In genomic region chr22:39947488-39948216, GRCh38 we compare ENCODE assay signal across 12 cellular contexts. TPM values are rescaled to one million over a fixed set of nuclear protein-coding genes. Genes with fewer than 3 reads are reported as not detected.
DNase-seq lines count a peak whose midpoint lies in the region; ATAC-seq and TF ChIP-seq lines count a peak whose summit lies in the region.
"Had no signal": no experiment of that assay in that cellular context is flagged by ENCODE, and none has a peak within 500 bp of the region (broad histone marks: within the 10 kb centered on the region; RNA-seq: fewer than 3 reads in every experiment).

No MANE protein-coding gene starts in this region.

- H2AK5ac ChIP-seq in neuronal stem cell (ENCODE audit: low read depth, low read length) = no peak overlapping the region

- no peak overlapping the region for H3K9ac ChIP-seq in neuronal stem cell (ENCODE audit: low read depth, low read length, poor library complexity)

- no peak overlapping the region for H4K91ac ChIP-seq in neuronal stem cell (ENCODE audit: low read depth, low read length, poor library complexity)

- peak overlapping the region; percentile 89 for H3K27ac Mint-ChIP-seq in activated CD4-positive, alpha-beta T cell treated with anti-CD3 and anti-CD28 coated beads for 36 hours
- H3K27ac Mint-ChIP-seq in activated naive CD8-positive, alpha-beta T cell treated with anti-CD3 and anti-CD28 coated beads for 36 hours = peak overlapping the region; percentile 95
- H3K27ac Mint-ChIP-seq: T-helper 1 cell treated with Interleukin-12 subunit alpha and Interleukin-12 subunit beta and Interleukin-4 antibody, amounts not matched to agents 30 μg/mL and 1 μg/mL, for 36 hours had no signal

- no peak overlapping the region for H3K4ac ChIP-seq in neuronal stem cell (ENCODE audit: low read length)

- H3K14ac ChIP-seq in neuronal stem cell (ENCODE audit: low read length) = no peak overlapping the region

- peaks cover 98% of the 10 kb centered on the region for H3K4me1 Mint-ChIP-seq in activated CD4-positive, alpha-beta T cell treated with anti-CD3 and anti-CD28 coated beads for 36 hours
- H3K4me1 Mint-ChIP-seq in activated naive CD8-positive, alpha-beta T cell treated with anti-CD3 and anti-CD28 coated beads for 36 hours = peaks cover 99% of the 10 kb centered on the region

- CTCF ChIA-PET in activated CD4-positive, alpha-beta T cell treated with anti-CD3 and anti-CD28 coated beads for 36 hours (lab: Charles Lee) = interaction anchor here (0.7 to 1.4 kb wide), 3 partner anchors 11 to 57 kb away, joined by 4 to 7 read pairs (median 5); no protein-coding TSS in a partner anchor

- TF ChIP-seq CTCF in WERI-Rb-1 (IDR thresholded peaks at IDR 0.05; ENCODE audit: low read depth, low read length) = no peak

- H3K79me1 ChIP-seq in neuronal stem cell (ENCODE audit: low read depth, low read length) = no peaks in the 10 kb centered on the region

- H3K36me3 Mint-ChIP-seq in activated CD4-positive, alpha-beta T cell treated with anti-CD3 and anti-CD28 coated beads for 36 hours (ENCODE audit: low read depth) = peaks cover 24% of the 10 kb centered on the region
- peaks cover 61% of the 10 kb centered on the region for H3K36me3 Mint-ChIP-seq in activated naive CD8-positive, alpha-beta T cell treated with anti-CD3 and anti-CD28 coated beads for 36 hours

- H3K27ac ChIP-seq in neuronal stem cell (replicated peaks; ENCODE audit: low read length) (no peak overlapping the region), WERI-Rb-1 (no peak overlapping the region)

- no CpG with 5 or more reads among the region's 5 CpGs for WGBS in neuronal stem cell (ENCODE audit: extremely low coverage in 2 of 2, insufficient read length in 2 of 2, insufficient replicate concordance in 1 of 2), 2 donors

- H2BK15ac ChIP-seq in neuronal stem cell (ENCODE audit: low read length) = no peak overlapping the region

- no peak overlapping the region for H2BK12ac ChIP-seq in neuronal stem cell (ENCODE audit: low read length)

- H2AFZ ChIP-seq in neuronal stem cell (ENCODE audit: low read length) = no peak overlapping the region

- no peaks in the 10 kb centered on the region for H3K9me3 ChIP-seq in neuronal stem cell (replicated peaks in 1 of 2; ENCODE audit: control insufficient read depth in 2 of 2, insufficient read depth in 1 of 2, low read depth in 1 of 2, low read length in 2 of 2)
- H3K9me3 ChIP-seq in WERI-Rb-1 (ENCODE audit: severe bottlenecking) = no peaks in the 10 kb centered on the region

- DNase-seq in activated CD4-positive, alpha-beta T cell treated with anti-CD3 and anti-CD28 coated beads for 36 hours = no peak
- no peak for DNase-seq in activated CD4-positive, alpha-beta T cell treated with anti-CD3 and anti-CD28 coated beads, Interleukin-2, amount 50 U/mL, for 1 hour
- DNase-seq in NCI-H1092 treated with DMSO at 0.1 percent for 48 hours (lab: John Stamatoyannopoulos, UW) (peak; percentile 87), neuronal stem cell (ENCODE audit: low spot score) (no peak), WERI-Rb-1 (no peak)
- DNase-seq in activated naive CD8-positive, alpha-beta T cell treated with anti-CD3 and anti-CD28 coated beads for 36 hours = no peak
- DNase-seq: EL, NCI-H1105 treated with DMSO at 0.1 percent for 48 hours had no signal

- H3K18ac ChIP-seq in neuronal stem cell (ENCODE audit: low read length) = peak overlapping the region; percentile 2

- peak overlapping the region; percentile 50 for H3K4me3 Mint-ChIP-seq in activated CD4-positive, alpha-beta T cell treated with anti-CD3 and anti-CD28 coated beads for 36 hours
- H3K4me3 Mint-ChIP-seq in activated naive CD8-positive, alpha-beta T cell treated with anti-CD3 and anti-CD28 coated beads for 36 hours = peak overlapping the region; percentile 64
- H3K4me3 Mint-ChIP-seq: T-helper 1 cell treated with Interleukin-12 subunit alpha and Interleukin-12 subunit beta and Interleukin-4 antibody, amounts not matched to agents 30 μg/mL and 1 μg/mL, for 36 hours had no signal

- H2BK5ac ChIP-seq in neuronal stem cell (ENCODE audit: low read length) = no peak overlapping the region

- no peak overlapping the region for H3K23ac ChIP-seq in neuronal stem cell (ENCODE audit: low read depth, low read length, poor library complexity)

- no peak overlapping the region for H4K8ac ChIP-seq in neuronal stem cell (ENCODE audit: low read depth, low read length)

- no peak overlapping the region for H3K4me2 ChIP-seq in neuronal stem cell (ENCODE audit: insufficient read depth, low read length, poor library complexity, severe bottlenecking)

- H3K36me3 ChIP-seq in neuronal stem cell (replicated peaks in 1 of 2; ENCODE audit: control insufficient read depth in 2 of 2, insufficient read depth in 2 of 2, low read length in 2 of 2) (no peaks in the 10 kb centered on the region), WERI-Rb-1 (no peaks in the 10 kb centered on the region)

- peaks cover 0 to 9% of the 10 kb centered on the region in 2 donors for H3K4me1 ChIP-seq in neuronal stem cell (ENCODE audit: control insufficient read depth in 2 of 2, insufficient read depth in 1 of 2, low read depth in 1 of 2, low read length in 2 of 2)

- no peak for ATAC-seq in activated CD4-positive, alpha-beta T cell treated with anti-CD3 and anti-CD28 coated beads for 36 hours
- ATAC-seq in GM18517 (IDR thresholded peaks at IDR 0.05; ENCODE audit: unreplicated experiment) (no peak), GM19455 (IDR thresholded peaks at IDR 0.05; ENCODE audit: unreplicated experiment) (no peak)

- H3K9me3 Mint-ChIP-seq in activated CD4-positive, alpha-beta T cell treated with anti-CD3 and anti-CD28 coated beads for 36 hours (ENCODE audit: low read depth) = no peaks in the 10 kb centered on the region
- H3K9me3 Mint-ChIP-seq in activated naive CD8-positive, alpha-beta T cell treated with anti-CD3 and anti-CD28 coated beads for 36 hours = no peaks in the 10 kb centered on the region
- H3K9me3 Mint-ChIP-seq: T-helper 1 cell treated with Interleukin-12 subunit alpha and Interleukin-12 subunit beta and Interleukin-4 antibody, amounts not matched to agents 30 μg/mL and 1 μg/mL, for 36 hours had no signal

- no peaks in the 10 kb centered on the region for H3K27me3 Mint-ChIP-seq in activated CD4-positive, alpha-beta T cell treated with anti-CD3 and anti-CD28 coated beads for 36 hours
- no peaks in the 10 kb centered on the region for H3K27me3 Mint-ChIP-seq in activated naive CD8-positive, alpha-beta T cell treated with anti-CD3 and anti-CD28 coated beads for 36 hours

- H3K27me3 ChIP-seq in neuronal stem cell (ENCODE audit: control insufficient read depth in 3 of 3, insufficient read depth in 3 of 3, low read depth in 1 of 3, low read length in 3 of 3) (peaks cover 0 to 9% (median 0%) of the 10 kb centered on the region in 3 experiments), WERI-Rb-1 (ENCODE audit: insufficient read depth, low read depth, severe bottlenecking) (no peaks in the 10 kb centered on the region)

- H2BK120ac ChIP-seq in neuronal stem cell (ENCODE audit: low read depth, low read length) = no peak overlapping the region

- POLR2A ChIA-PET in activated CD4-positive, alpha-beta T cell treated with anti-CD3 and anti-CD28 coated beads for 36 hours (lab: Charles Lee) = interaction anchor here (0.6 to 1.5 kb wide), 2 partner anchors 15 to 46 kb away, joined by 3 to 6 read pairs; no protein-coding TSS in a partner anchor

- H3K4me3 ChIP-seq in neuronal stem cell (ENCODE audit: low read length in 2 of 2) (no peak overlapping the region), WERI-Rb-1 (ENCODE audit: low read depth, low read length) (no peak overlapping the region)

- intact Hi-C loops in activated CD4-positive, alpha-beta T cell treated with anti-CD3 and anti-CD28 coated beads for 36 hours (cut with DNase I, micrococcal nuclease) = loop anchor here in 1 of 2 experiments (5.0 to 10.0 kb wide), 2 partner anchors 325 to 397 kb away; partner anchors contain the start of gene ADSL

RNA-seq across cellular contexts. Expression of gene TMA7B, which starts 12.5 kb away (rescaled TPM):
- 1 to 10 TPM in 1 of 2 experiments, under 1 TPM in 1; 0.96 to 1.1 TPM for total RNA-seq in activated CD4-positive, alpha-beta T cell treated with anti-CD3 and anti-CD28 coated beads for 36 hours
- total RNA-seq in activated naive CD8-positive, alpha-beta T cell treated with anti-CD3 and anti-CD28 coated beads for 36 hours = 1 to 10 TPM; 1.0 to 1.3 TPM
- not detected for polyA plus RNA-seq in neuronal stem cell (2013, experiment 1 of 2)
- not detected for polyA plus RNA-seq in neuronal stem cell (2013, experiment 2 of 2)
- total RNA-seq: osteoblast had no signal

RNA-seq across cellular contexts. Expression of gene GRAP2, which starts 46.8 kb away (rescaled TPM):
- 10 to 100 TPM; 40.6 to 45.5 TPM for total RNA-seq in activated CD4-positive, alpha-beta T cell treated with anti-CD3 and anti-CD28 coated beads for 36 hours
- total RNA-seq in activated naive CD8-positive, alpha-beta T cell treated with anti-CD3 and anti-CD28 coated beads for 36 hours = 10 to 100 TPM; 65.2 to 65.5 TPM
- polyA plus RNA-seq in neuronal stem cell (2013, experiment 1 of 2) = not detected
- not detected for polyA plus RNA-seq in neuronal stem cell (2013, experiment 2 of 2)
- total RNA-seq: osteoblast had no signal

RNA-seq across cellular contexts. Expression of gene FAM83F, which starts 47.1 kb away (rescaled TPM):
- under 1 TPM; 0.49 to 0.91 TPM for total RNA-seq in activated CD4-positive, alpha-beta T cell treated with anti-CD3 and anti-CD28 coated beads for 36 hours
- 1 to 10 TPM; 3.4 to 3.6 TPM for total RNA-seq in activated naive CD8-positive, alpha-beta T cell treated with anti-CD3 and anti-CD28 coated beads for 36 hours
- polyA plus RNA-seq in neuronal stem cell (2013, experiment 1 of 2) = 0.03 TPM
- polyA plus RNA-seq in neuronal stem cell (2013, experiment 2 of 2) = 0.04 TPM
- total RNA-seq: osteoblast had no signal

RNA-seq across cellular contexts. Expression of gene ENTHD1, which starts 54.1 kb away (rescaled TPM):
- total RNA-seq in activated CD4-positive, alpha-beta T cell treated with anti-CD3 and anti-CD28 coated beads for 36 hours = under 1 TPM; 0.59 to 0.70 TPM
- total RNA-seq in activated naive CD8-positive, alpha-beta T cell treated with anti-CD3 and anti-CD28 coated beads for 36 hours = under 1 TPM; 0.20 to 0.39 TPM
- polyA plus RNA-seq in neuronal stem cell (2013, experiment 1 of 2) = not detected
- polyA plus RNA-seq in neuronal stem cell (2013, experiment 2 of 2) = not detected
- total RNA-seq: osteoblast had no signal
